8 cellular contexts compared by ENCODE assay signal in the genomic region with DNA sequence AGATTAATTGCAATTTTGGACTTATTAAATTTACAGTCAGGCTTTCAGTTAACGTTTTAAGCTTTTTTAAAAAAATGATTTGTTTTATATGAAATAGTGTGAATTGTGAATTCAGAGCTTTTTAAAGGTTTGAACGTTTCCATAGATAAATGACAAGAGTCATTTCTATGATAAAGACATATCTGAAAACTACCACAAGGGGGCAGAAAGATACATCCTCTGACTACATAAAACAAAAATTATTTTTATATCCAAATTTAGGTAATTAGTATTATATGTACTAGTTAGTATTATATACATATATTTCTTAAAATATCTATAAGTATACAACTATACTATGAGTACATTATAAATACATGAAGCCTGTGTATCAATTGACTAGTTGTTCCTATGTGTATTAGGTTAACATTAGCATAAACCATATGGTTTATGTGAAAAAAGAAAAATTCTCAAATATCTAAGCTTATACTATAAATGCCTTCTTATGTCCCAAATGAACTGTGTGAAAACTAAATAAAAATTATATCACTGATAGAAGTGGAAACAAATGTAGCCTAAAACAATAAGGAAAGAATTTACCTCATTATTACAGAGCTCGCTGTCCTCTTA.
A peak's percentile ranks its signal among the peaks of the same experiment; 100 is the strongest.
DNase-seq lines count a peak whose midpoint lies in the region; ATAC-seq, FAIRE-seq and TF ChIP-seq lines count a peak whose summit lies in the region.

No MANE protein-coding gene starts in this region.

- peak; percentile 75 for TF ChIP-seq CTCF in left ventricle myocardium inferior (IDR thresholded peaks at IDR 0.05; ENCODE audit: borderline replicate concordance)
- TF ChIP-seq CTCF in foreskin fibroblast (IDR thresholded peaks at IDR 0.05; ENCODE audit: low read depth, low read length): peak; percentile 25

- DNase-seq in left ventricle myocardium inferior: no peak
- no peak for DNase-seq in left cardiac atrium
- DNase-seq in RCC 7860 (ENCODE audit: low spot score): no peak
- peak in 1 of 2 donors; percentile 41 for DNase-seq in foreskin fibroblast
- no peak for DNase-seq in aorta
- DNase-seq in activated T-cell treated with anti-CD3 and anti-CD28 coated beads for 4 hours: no peak
- no peak for DNase-seq in activated CD4-positive, alpha-beta T cell treated with anti-CD3 and anti-CD28 coated beads for 1 hour
- DNase-seq in GOT3 (lab: John Stamatoyannopoulos, UW): no peak

- H3K4me1 ChIP-seq in left ventricle myocardium inferior (peaks cover 28% of the 10 kb centered on the region), aorta (ENCODE audit: control insufficient read depth in 1 of 2, insufficient read depth in 2 of 2, low read length in 2 of 2) (peaks cover 0 to 1% of the 10 kb centered on the region in 2 donors)

- H3K36me3 ChIP-seq in left ventricle myocardium inferior (peaks cover 67% of the 10 kb centered on the region), aorta (ENCODE audit: control insufficient read depth in 1 of 2, insufficient read depth in 2 of 2, low read length in 1 of 2) (no peaks in the 10 kb centered on the region)

- H3K9me3 ChIP-seq in left ventricle myocardium inferior (replicated peaks) (no peaks in the 10 kb centered on the region), aorta (ENCODE audit: control insufficient read depth, low read length) (no peaks in the 10 kb centered on the region)

- H3K27me3 ChIP-seq in left ventricle myocardium inferior (ENCODE audit: low read depth) (no peaks in the 10 kb centered on the region), aorta (ENCODE audit: control insufficient read depth in 1 of 2, insufficient read depth in 2 of 2, low read length in 1 of 2) (no peaks in the 10 kb centered on the region)

- peak; percentile 78 for FAIRE-seq in RCC 7860 (lab: Jason Lieb, UNC)

- WGBS in aorta, 2 donors: 36 to 38% methylated on average over 3 of the region's 3 CpGs

- ATAC-seq in left cardiac atrium: no peak
- ATAC-seq in aorta (ENCODE audit: low FRiP score): no peak

- intact Hi-C loops in left ventricle myocardium inferior (cut with micrococcal nuclease) (loop anchor here (5.0 kb wide), 1 partner anchor 1539 kb away; no protein-coding TSS in a partner anchor), left cardiac atrium (cut with DNase I) (loop anchor here (2.0 to 10.0 kb wide), 2 partner anchors 1457 to 1537 kb away; no protein-coding TSS in a partner anchor), aorta (cut with DNase I) (loop anchor here (5.0 to 10.0 kb wide), 3 partner anchors 1547 to 1659 kb away; no protein-coding TSS in a partner anchor)

- H3K27ac ChIP-seq in left ventricle myocardium inferior (replicated peaks) (no peak overlapping the region), aorta (ENCODE audit: low read depth in 1 of 2, low read length in 2 of 2) (no peak overlapping the region)

- no peak overlapping the region for H3K4me3 ChIP-seq in left ventricle myocardium inferior
- H3K4me3 ChIP-seq in foreskin fibroblast (ENCODE audit: low read depth in 1 of 2, low read length in 2 of 2): no peak overlapping the region
- H3K4me3 ChIP-seq in aorta (ENCODE audit: low read length in 2 of 2): no peak overlapping the region
